In the genomic region with DNA sequence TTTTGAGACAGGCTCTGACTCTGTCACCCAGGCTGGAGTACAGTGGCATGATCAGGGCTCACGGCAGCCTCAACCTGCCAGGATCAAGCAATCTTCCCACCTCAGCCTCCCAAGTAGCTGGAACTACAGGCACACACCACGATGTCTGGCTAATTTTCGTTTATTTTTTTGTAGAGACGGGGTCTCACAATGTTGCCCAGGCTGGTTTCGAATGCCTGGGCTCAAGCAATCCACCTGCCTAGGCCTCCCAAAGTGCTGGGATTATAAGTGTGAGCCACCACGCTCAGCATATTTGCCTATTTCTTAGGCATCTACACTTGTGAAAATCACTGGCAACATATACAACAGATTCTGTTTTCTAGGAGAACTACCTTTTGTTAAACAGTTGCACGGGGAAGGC, we compare ENCODE assay signal across 18 cellular contexts. TPM values are rescaled to one million over a fixed set of nuclear protein-coding genes. Genes with fewer than 3 reads are reported as not detected.
DNase-seq lines count a peak whose midpoint lies in the region; ATAC-seq, FAIRE-seq and TF ChIP-seq lines count a peak whose summit lies in the region.
"Had no signal": no experiment of that assay in that cellular context is flagged by ENCODE, and none has a peak within 500 bp of the region (broad histone marks: within the 10 kb centered on the region; RNA-seq: fewer than 3 reads in every experiment).

No MANE protein-coding gene starts in this region.

- H3K4me1 Mint-ChIP-seq in GM23338 (peaks cover 52% of the 10 kb centered on the region), IgD-negative memory B cell (peaks cover 39 to 47% (median 45%) of the 10 kb centered on the region in 3 donors)
- peaks cover 22% of the 10 kb centered on the region in 2 donors for H3K4me1 Mint-ChIP-seq in natural killer cell treated with Interleukin-12 subunit alpha and Interleukin-12 subunit beta and Interleukin-15 and Interleukin-18, amount 100 ng/mL, for 72 hours (ENCODE audit: low read depth in 2 of 2)

- no peak for FAIRE-seq in GM12878 (lab: Jason Lieb, UNC)

- TF ChIP-seq POLR2A in GM12878 (IDR thresholded peaks at IDR 0.05; ENCODE audit: low read depth, low read length) (no peak), adrenal gland (IDR thresholded peaks at IDR 0.05) (no peak)

- H3K27ac ChIP-seq in GM23338 (ENCODE audit: low read depth) (peak overlapping the region; percentile 98; the same call in 1 of the 2 replicates), GM12878 (ENCODE audit: control insufficient read depth, insufficient read depth) (no peak overlapping the region; the same call in 1 of the 2 replicates), adrenal gland (no peak overlapping the region)
- H3K27ac ChIP-seq: C4-2B, KMS-11 had no signal

- H3K36me3 Mint-ChIP-seq in GM23338 (ENCODE audit: low read depth) (peaks cover 9% of the 10 kb centered on the region), IgD-negative memory B cell (no peaks in the 10 kb centered on the region)
- no peaks in the 10 kb centered on the region for H3K36me3 Mint-ChIP-seq in natural killer cell treated with Interleukin-12 subunit alpha and Interleukin-12 subunit beta and Interleukin-15 and Interleukin-18, amount 100 ng/mL, for 72 hours

- H3K9me3 ChIP-seq in GM12878 (replicated peaks; ENCODE audit: control insufficient read depth, insufficient read depth, low read length) (no peaks in the 10 kb centered on the region; the same call in 2 of the 3 replicates), adrenal gland (replicated peaks in 1 of 3) (no peaks in the 10 kb centered on the region)

- TF ChIP-seq CTCF in GM23338 (conservative IDR thresholded peaks at IDR 0.05; ENCODE audit: low read depth in 2 of 2) (no peak), GM12878 (IDR thresholded peaks at IDR 0.05 in 2 of 3, conservative IDR thresholded peaks at IDR 0.05 in 1 of 3; ENCODE audit: control insufficient read depth in 2 of 3, extremely low read depth in 1 of 3, insufficient read depth in 1 of 3, low read depth in 3 of 3, low read length in 3 of 3) (no peak), adrenal gland (IDR thresholded peaks at IDR 0.05) (no peak)

- intact Hi-C loops in GM12878 (cut with micrococcal nuclease; ENCODE audit: unreplicated experiment) (no loop called here), adrenal gland (cut with DNase I) (no loop called here)

- H3K4me2 ChIP-seq in GM23338, result peak overlapping the region; percentile 62
- H3K4me2 ChIP-seq in GM12878 (ENCODE audit: control insufficient read depth, insufficient read depth), result peak overlapping the region; percentile 70
- H3K4me2 ChIP-seq: KMS-11 had no signal

- H2AFZ ChIP-seq in GM23338 (no peak overlapping the region), GM12878 (ENCODE audit: control insufficient read depth, low read depth, low read length) (no peak overlapping the region)

- no peaks in the 10 kb centered on the region; the same call in 2 of the 3 replicates for H3K9me3 Mint-ChIP-seq in GM23338
- no peaks in the 10 kb centered on the region for H3K9me3 Mint-ChIP-seq in IgD-negative memory B cell
- no peaks in the 10 kb centered on the region for H3K9me3 Mint-ChIP-seq in natural killer cell treated with Interleukin-12 subunit alpha and Interleukin-12 subunit beta and Interleukin-15 and Interleukin-18, amount 100 ng/mL, for 72 hours

- ATAC-seq in GM23338, result no peak
- no peak; the same call in 2 of the 3 replicates for ATAC-seq in GM12878
- ATAC-seq in natural killer cell treated with Interleukin-12 subunit alpha and Interleukin-12 subunit beta and Interleukin-15 and Interleukin-18, amount 100 ng/mL, for 72 hours, result no peak
- ATAC-seq in HG03039 (IDR thresholded peaks at IDR 0.05; ENCODE audit: unreplicated experiment), result no peak
- ATAC-seq: PC-3 had no signal

- H3K27me3 Mint-ChIP-seq in GM23338 (ENCODE audit: insufficient read depth, low read depth, poor library complexity), result peaks cover 24% of the 10 kb centered on the region
- no peaks in the 10 kb centered on the region for H3K27me3 Mint-ChIP-seq in IgD-negative memory B cell
- H3K27me3 Mint-ChIP-seq in natural killer cell treated with Interleukin-12 subunit alpha and Interleukin-12 subunit beta and Interleukin-15 and Interleukin-18, amount 100 ng/mL, for 72 hours, result peaks cover 9 to 11% of the 10 kb centered on the region in 2 donors

- H3K9ac ChIP-seq in GM12878 (ENCODE audit: control insufficient read depth, insufficient read depth, low read length), result no peak overlapping the region; the same call in 1 of the 2 replicates
- H3K9ac ChIP-seq: KMS-11 had no signal

- no peaks in the 10 kb centered on the region for H3K9me2 ChIP-seq in GM23338 (ENCODE audit: insufficient read depth)

- H3K27me3 ChIP-seq in GM23338 (ENCODE audit: insufficient read depth) (no peaks in the 10 kb centered on the region), GM12878 (replicated peaks in 1 of 2; ENCODE audit: control insufficient read depth in 2 of 2, insufficient read depth in 2 of 2, low read length in 1 of 2) (no peaks in the 10 kb centered on the region), adrenal gland (no peaks in the 10 kb centered on the region)

- H4K20me1 ChIP-seq in GM23338 (replicated peaks; ENCODE audit: insufficient read depth) (no peaks in the 10 kb centered on the region), GM12878 (ENCODE audit: control insufficient read depth, insufficient read depth) (no peaks in the 10 kb centered on the region; the same call in 1 of the 2 replicates)

- TF ChIP-seq RAD21 in GM12878 (IDR thresholded peaks at IDR 0.05; ENCODE audit: insufficient read depth, low read depth, low read length), result no peak

- BruUV-seq in GM12878 (replicated peaks; lab: Mats Ljungman, UMichigan), result no TSS peak

- H3K27ac Mint-ChIP-seq in GM23338 (no peak overlapping the region), IgD-negative memory B cell (peak overlapping the region; percentile 51 to 93 (median 73))
- H3K27ac Mint-ChIP-seq in natural killer cell treated with Interleukin-12 subunit alpha and Interleukin-12 subunit beta and Interleukin-15 and Interleukin-18, amount 100 ng/mL, for 72 hours, result peak overlapping the region in 1 of 2 donors; percentile 16

- in situ Hi-C loops in GM12878 (cut with MboI), result no loop called here

- POLR2A ChIA-PET in GM12878 (lab: Charles Lee), result no interaction called here

- SMC1A ChIA-PET in GM12878 (lab: Charles Lee; ENCODE audit: uncharacterized antibody, unreplicated experiment), result interaction anchor here (1.0 to 1.6 kb wide), 2 partner anchors 15 to 47 kb away, joined by 3 read pairs; no protein-coding TSS in a partner anchor

- TF ChIP-seq EP300 in GM12878 (IDR thresholded peaks at IDR 0.05; ENCODE audit: borderline replicate concordance in 1 of 2, control insufficient read depth in 1 of 2, low read depth in 2 of 2, low read length in 2 of 2), result no peak

- peaks cover 72% of the 10 kb centered on the region for H3K79me2 ChIP-seq in GM23338 (replicated peaks; ENCODE audit: insufficient read depth)
- H3K79me2 ChIP-seq in GM12878 (ENCODE audit: control insufficient read depth, insufficient read depth, low read length), result peaks cover 91% of the 10 kb centered on the region

- H3F3A ChIP-seq in GM23338 (replicated peaks; ENCODE audit: low read depth), result 0 out of 2 replicates have a peak, but pooled peaks cover 4% of the 10 kb centered on the region

- CTCF ChIA-PET in GM12878 (lab: Yijun Ruan, JAX), result interaction anchor here (0.9 to 1.8 kb wide), 2 partner anchors 9 to 12 kb away, joined by 3 to 5 read pairs; no protein-coding TSS in a partner anchor

- H3K36me3 ChIP-seq in GM23338 (ENCODE audit: insufficient read depth) (no peaks in the 10 kb centered on the region), GM12878 (ENCODE audit: control insufficient read depth in 2 of 2, insufficient read depth in 2 of 2, low read length in 1 of 2) (peaks cover 1 to 7% of the 10 kb centered on the region in 2 experiments; a peak in 3 of 4 replicates), adrenal gland (replicated peaks in 1 of 2) (no peaks in the 10 kb centered on the region)

- WGBS in GM12878 (ENCODE audit: insufficient coverage, insufficient replicate concordance, low lambda C conversion rate, missing lambda C conversion rate), result 75% methylated on average over 7 of the region's 7 CpGs
- WGBS in adrenal gland, 4 donors, result 83 to 91% (median 88%) methylated on average over 7 of the region's 7 CpGs

- H3K4me3 ChIP-seq in GM23338 (no peak overlapping the region), GM12878 (peak overlapping the region; percentile 19; the same call in 1 of the 2 replicates), adrenal gland (no peak overlapping the region)

- H3K4me1 ChIP-seq in GM23338 (ENCODE audit: insufficient read depth) (peaks cover 48% of the 10 kb centered on the region), GM12878 (ENCODE audit: control insufficient read depth, insufficient read depth, low read length) (peaks cover 62% of the 10 kb centered on the region), adrenal gland (replicated peaks in 1 of 2) (no peaks in the 10 kb centered on the region)

- H3K4me3 Mint-ChIP-seq in GM23338 (peak overlapping the region; percentile 67; the same call in 1 of the 3 replicates), IgD-negative memory B cell (peak overlapping the region; percentile 52 to 89 (median 70))
- peak overlapping the region; percentile 26 for H3K4me3 Mint-ChIP-seq in natural killer cell treated with Interleukin-12 subunit alpha and Interleukin-12 subunit beta and Interleukin-15 and Interleukin-18, amount 100 ng/mL, for 72 hours

- RAD21 ChIA-PET in GM12878 (lab: Charles Lee; ENCODE audit: unreplicated experiment), result interaction anchor here (0.6 to 1.3 kb wide), 3 partner anchors 20 to 190 kb away, joined by 3 read pairs; no protein-coding TSS in a partner anchor

- no peak for DNase-seq in GM23338 (ENCODE audit: low spot score)
- no peak for DNase-seq in GM12878 (ENCODE audit: low read depth, low spot score)
- no peak for DNase-seq in natural killer cell treated with Interleukin-12 subunit alpha and Interleukin-12 subunit beta and Interleukin-15 and Interleukin-18, amount 100 ng/mL, for 72 hours (ENCODE audit: low spot score)
- DNase-seq in adrenal gland, result no peak
- no peak for DNase-seq in activated CD4-positive, alpha-beta T cell treated with anti-CD3 and anti-CD28 coated beads, Interleukin-2, amount 50 U/mL, for 4 hours
- DNase-seq: ACHN, DND-41, NCI-H1417, NCI-H187, NCI-H2107, NCI-H774, PC-3, RPMI8226, SIG-M5 had no signal

RNA-seq across cellular contexts. Expression of gene MYO1E, which starts 16.9 kb away (rescaled TPM):
- 99.4 and 131 TPM in 2 replicates for total RNA-seq in GM23338 (2014; rRNA removed; shearing (Covaris generic))
- polyA plus RNA-seq in GM23338 (2016; fragmentation: Nextera tagmentation; extraction: Ambion mirVana), result 68.3 and 70.7 TPM in 2 replicates
- 27.4 TPM for polyA plus RNA-seq in IgD-negative memory B cell
- total RNA-seq in GM12878 (2013; cell fraction: nucleolus; rRNA removed), result 732 and 834 TPM in 2 replicates
- total RNA-seq in GM12878 (2014; rRNA removed), result 55.9 and 59.3 TPM in 2 replicates
- total RNA-seq in GM12878 (2014; rRNA removed; fragmentation: Illumina TruSeq; extraction: Trizol), result 70.5 and 76.5 TPM in 2 replicates
- 256 and 266 TPM in 2 replicates for total RNA-seq in GM12878 (2021)
- 15.6 TPM for polyA plus RNA-seq in GM12878 (2011; ENCODE audit: low read depth)
- polyA plus RNA-seq in GM12878 (2011; rRNA removed), result 33.3 and 68.3 TPM in 2 replicates
- 16.2 and 18.4 TPM in 2 replicates for polyA plus RNA-seq in GM12878 (2011; cell fraction: cytosol; rRNA removed)
- polyA plus RNA-seq in GM12878 (2011; cell fraction: nucleus; rRNA removed), result 21.3 TPM in 2 replicates
- 92.0 and 138 TPM in 2 replicates for polyA plus RNA-seq in GM12878 (2012)
- 77.9 and 93.5 TPM in 2 replicates for polyA plus RNA-seq in GM12878 (2014; fragmentation: Illumina TruSeq; extraction: Trizol)
- polyA plus RNA-seq in GM12878 (2014; fragmentation: Nextera tagmentation; extraction: Ambion mirVana), result 10 to 100 TPM; 10.3 to 27.5 TPM
- 43.7 and 46.9 TPM in 2 replicates for polyA plus RNA-seq in GM12878 (2014; rRNA removed)
- polyA plus RNA-seq in GM12878 (2016; fragmentation: Nextera tagmentation; extraction: Ambion mirVana), result 100 to 1,000 TPM; 189 to 191 TPM
- polyA minus RNA-seq in GM12878 (2011; rRNA and poly(A)+ RNA removed), result 25.2 and 53.3 TPM in 2 replicates
- 11.1 TPM in 2 replicates for polyA minus RNA-seq in GM12878 (2011; cell fraction: cytosol; rRNA and poly(A)+ RNA removed)
- 42.3 and 48.9 TPM in 2 replicates for polyA minus RNA-seq in GM12878 (2011; cell fraction: nucleus; rRNA and poly(A)+ RNA removed)
- total RNA-seq in natural killer cell treated with Interleukin-12 subunit alpha and Interleukin-12 subunit beta and Interleukin-15 and Interleukin-18, amount 100 ng/mL, for 72 hours, result 10 to 100 TPM in 1 of 2 donors, 1 to 10 TPM in 1; 3.7 to 20.0 TPM
- 10 to 100 TPM; 11.9 to 50.8 (median 30.9) TPM for total RNA-seq in adrenal gland
- 10 to 100 TPM; 16.0 to 19.8 (median 17.9) TPM for polyA plus RNA-seq in adrenal gland
